ENCODE assay signal across 17 cellular contexts in genomic region chr1:14947421-14947820, GRCh38.
DNase-seq lines count a peak whose midpoint lies in the region; TF ChIP-seq lines count a peak whose summit lies in the region.
"Had no signal": no experiment of that assay in that cellular context is flagged by ENCODE, and none has a peak within 500 bp of the region (broad histone marks: within the 10 kb centered on the region; RNA-seq: fewer than 3 reads in every experiment).

No MANE protein-coding gene starts in this region.

- TF ChIP-seq POLR2A in breast epithelium (IDR thresholded peaks at IDR 0.05): no peak
- TF ChIP-seq POLR2A in esophagus squamous epithelium (IDR thresholded peaks at IDR 0.05): no peak

- DNase-seq in breast epithelium (ENCODE audit: low spot score in 2 of 2) (no peak), MCF 10A (ENCODE audit: unreplicated experiment) (no peak), esophagus squamous epithelium (lab: John Stamatoyannopoulos, UW) (no peak), osteoblast (ENCODE audit: insufficient read length, low spot score, missing footprints) (peak; percentile 50), HAP-1 (ENCODE audit: low spot score in 2 of 2) (no peak), T-helper 1 cell (no peak), HuH-7.5 (ENCODE audit: low spot score) (no peak), UCSD-AML1 (lab: John Stamatoyannopoulos, UW; ENCODE audit: unreplicated experiment) (no peak)
- DNase-seq: activated B cell treated with CpG ODN at 0.5 μM for 24 hours; activated CD8-positive, alpha-beta memory T cell treated with anti-CD3 and anti-CD28 coated beads for 24 hours; activated effector memory CD4-positive, alpha-beta T cell treated with Interleukin-2 at 50 U/mL for 16 hours; effector CD4-positive, alpha-beta T cell; NCI-H187; NCI-H526; stimulated activated naive CD8-positive, alpha-beta T cell treated with anti-CD3 and anti-CD28 coated beads, Interleukin-15, Interleukin-2, amounts not matched to agents 100 U/mL and 50 U/mL, for 24 hours had no signal

- no peak overlapping the region for H2AFZ ChIP-seq in osteoblast (ENCODE audit: low read length)
- H2AFZ ChIP-seq: PC-9 had no signal

- no peaks in the 10 kb centered on the region for H3K27me3 Mint-ChIP-seq in MCF 10A (ENCODE audit: insufficient read depth, unreplicated experiment)
- H3K27me3 Mint-ChIP-seq: activated B cell treated with CpG ODN at 0.5 μM for 24 hours had no signal

- no peak for TF ChIP-seq CTCF in breast epithelium (IDR thresholded peaks at IDR 0.05)
- TF ChIP-seq CTCF in MCF 10A (IDR thresholded peaks at IDR 0.05; ENCODE audit: unreplicated experiment): no peak
- TF ChIP-seq CTCF in esophagus squamous epithelium (IDR thresholded peaks at IDR 0.05): no peak
- TF ChIP-seq CTCF in osteoblast (IDR thresholded peaks at IDR 0.05; ENCODE audit: extremely low read depth, low read depth, low read length): no peak

- H3K9me3 ChIP-seq in breast epithelium: no peaks in the 10 kb centered on the region
- no peaks in the 10 kb centered on the region for H3K9me3 ChIP-seq in esophagus squamous epithelium
- H3K9me3 ChIP-seq in osteoblast (ENCODE audit: low read depth, low read length): no peaks in the 10 kb centered on the region
- H3K9me3 ChIP-seq in HAP-1: no peaks in the 10 kb centered on the region
- H3K9me3 ChIP-seq: A549 had no signal

- no peaks in the 10 kb centered on the region for H3K4me1 Mint-ChIP-seq in MCF 10A (ENCODE audit: insufficient read depth, unreplicated experiment)
- H3K4me1 Mint-ChIP-seq: activated B cell treated with CpG ODN at 0.5 μM for 24 hours had no signal

- no peaks in the 10 kb centered on the region for H3K36me3 ChIP-seq in breast epithelium
- no peaks in the 10 kb centered on the region for H3K36me3 ChIP-seq in esophagus squamous epithelium
- no peaks in the 10 kb centered on the region for H3K36me3 ChIP-seq in osteoblast (ENCODE audit: insufficient read depth, low read length)
- no peaks in the 10 kb centered on the region for H3K36me3 ChIP-seq in HAP-1 (replicated peaks)

- peaks cover 41% of the 10 kb centered on the region for H3K79me2 ChIP-seq in osteoblast (ENCODE audit: insufficient read depth, low read length)

- H3K27me3 ChIP-seq in breast epithelium (no peaks in the 10 kb centered on the region), esophagus squamous epithelium (no peaks in the 10 kb centered on the region), osteoblast (ENCODE audit: insufficient read depth, low read length) (no peaks in the 10 kb centered on the region), HAP-1 (ENCODE audit: low read depth) (no peaks in the 10 kb centered on the region)

- no peaks in the 10 kb centered on the region for H3K9me3 Mint-ChIP-seq in MCF 10A (ENCODE audit: unreplicated experiment)
- H3K9me3 Mint-ChIP-seq: activated B cell treated with CpG ODN at 0.5 μM for 24 hours had no signal

- H4K20me1 ChIP-seq in osteoblast (ENCODE audit: insufficient read depth, low read length): no peaks in the 10 kb centered on the region

- intact Hi-C loops in breast epithelium (cut with DNase I; ENCODE audit: low total_unique reads): loop anchor here (2.0 kb wide), 1 partner anchor 55 kb away; no protein-coding TSS in a partner anchor
- intact Hi-C loops in MCF 10A (cut with micrococcal nuclease): no loop called here
- intact Hi-C loops in esophagus squamous epithelium (cut with DNase I): no loop called here

- BruUV-seq in MCF 10A (replicated peaks; lab: Mats Ljungman, UMichigan): no TSS peak

- CTCF ChIA-PET in MCF 10A (lab: Yijun Ruan, JAX): interaction anchor here (0.7 kb wide), 1 partner anchor 54 kb away, joined by 3 read pairs; no protein-coding TSS in a partner anchor

- H3K4me2 ChIP-seq in osteoblast (ENCODE audit: insufficient read depth, low read length): peak overlapping the region; percentile 90
- H3K4me2 ChIP-seq: A549, PC-9 had no signal

- H3K27ac ChIP-seq in breast epithelium (peak overlapping the region; percentile 96 to 97), esophagus squamous epithelium (peak overlapping the region; percentile 88 to 96 (median 93)), osteoblast (ENCODE audit: low read depth, low read length) (peak overlapping the region; percentile 95)
- H3K27ac ChIP-seq: A549 had no signal

- H3K4me3 ChIP-seq in breast epithelium (peak overlapping the region in 1 of 3 donors; percentile 22), esophagus squamous epithelium (no peak overlapping the region), osteoblast (ENCODE audit: insufficient read depth, low read length) (peak overlapping the region; percentile 55), HAP-1 (no peak overlapping the region)
- H3K4me3 ChIP-seq: A549, PC-9 had no signal

- H3K4me1 ChIP-seq in breast epithelium (peaks cover 17 to 25% of the 10 kb centered on the region in 2 donors), esophagus squamous epithelium (peaks cover 34 to 69% (median 48%) of the 10 kb centered on the region in 3 donors), osteoblast (ENCODE audit: insufficient read depth, low read length) (peaks cover 45% of the 10 kb centered on the region), HAP-1 (no peaks in the 10 kb centered on the region)
- H3K4me1 ChIP-seq: A549 had no signal

- POLR2A ChIA-PET in MCF 10A (lab: Yijun Ruan, JAX): interaction anchor here (0.7 kb wide), 2 partner anchors 365 to 578 kb away, joined by 3 read pairs; no protein-coding TSS in a partner anchor

- H3K27ac Mint-ChIP-seq in MCF 10A (ENCODE audit: low read depth, unreplicated experiment): no peak overlapping the region
- H3K27ac Mint-ChIP-seq: activated B cell treated with CpG ODN at 0.5 μM for 24 hours had no signal

- no peak overlapping the region for H3K4me3 Mint-ChIP-seq in MCF 10A (ENCODE audit: unreplicated experiment)
- H3K4me3 Mint-ChIP-seq: activated B cell treated with CpG ODN at 0.5 μM for 24 hours had no signal

- in situ Hi-C loops in HAP-1 (cut with MboI; ENCODE audit: low sequenced_read_pairs): no loop called here

- H3K36me3 Mint-ChIP-seq in MCF 10A (ENCODE audit: insufficient read depth, unreplicated experiment): no peaks in the 10 kb centered on the region

- WGBS in esophagus squamous epithelium, 2 donors: 94 to 100% methylated on average over 2 to 3 of the region's 3 CpGs
